9 cellular contexts compared by ENCODE assay signal in the genomic region with DNA sequence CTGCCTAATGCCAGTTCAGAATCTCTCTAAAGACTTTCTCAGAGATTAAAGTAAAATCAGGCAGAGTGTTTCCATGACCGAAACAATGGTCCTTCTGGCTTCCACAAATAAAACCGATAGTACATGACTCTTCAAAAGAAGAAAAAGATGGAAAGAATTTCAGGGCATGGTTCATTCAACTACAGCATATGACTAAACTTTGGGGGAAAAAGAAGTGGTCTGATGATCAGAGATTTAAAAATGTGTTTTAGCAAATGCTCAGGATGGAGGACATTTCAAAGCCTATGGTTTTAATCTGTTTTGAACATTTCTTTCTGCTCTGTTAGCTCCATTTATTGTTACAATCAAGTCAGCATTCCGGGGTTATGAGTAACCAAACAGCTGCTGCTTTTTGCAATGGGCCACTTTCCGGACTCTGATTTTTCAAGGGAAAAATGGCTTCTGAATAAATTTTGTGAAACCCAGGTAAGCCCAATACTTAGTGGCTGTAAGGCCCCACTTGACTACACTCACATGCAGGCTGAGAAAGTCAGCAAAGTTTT.
A peak's percentile ranks its signal among the peaks of the same experiment; 100 is the strongest.
DNase-seq lines count a peak whose midpoint lies in the region; ATAC-seq, FAIRE-seq and TF ChIP-seq lines count a peak whose summit lies in the region.
"Had no signal": no experiment of that assay in that cellular context is flagged by ENCODE, and none has a peak within 500 bp of the region (broad histone marks: within the 10 kb centered on the region; RNA-seq: fewer than 3 reads in every experiment).

No MANE protein-coding gene starts in this region.

- H3K4me1 ChIP-seq in SJSA1 (replicated peaks) (peaks cover 52% of the 10 kb centered on the region), uterus (no peaks in the 10 kb centered on the region)

- peak overlapping the region; percentile 98 for H3K27ac ChIP-seq in SJSA1
- peak overlapping the region; percentile 67 to 70 for H3K27ac ChIP-seq in uterus
- no peak overlapping the region for H3K27ac ChIP-seq in WERI-Rb-1

- TF ChIP-seq CTCF in uterus (IDR thresholded peaks at IDR 0.05), result no peak
- no peak for TF ChIP-seq CTCF in WERI-Rb-1 (IDR thresholded peaks at IDR 0.05; ENCODE audit: low read depth, low read length)

- peak; percentile 68 for FAIRE-seq in endometrium (lab: Jason Lieb, UNC)

- DNase-seq in SJSA1 (ENCODE audit: low read depth in 1 of 2, low spot score in 2 of 2), result peak; percentile 67 to 89
- DNase-seq in lung microvascular endothelial cell (ENCODE audit: low read depth in 2 of 2), result peak; percentile 65 to 82
- DNase-seq in uterus, result no peak
- no peak for DNase-seq in WERI-Rb-1
- DNase-seq in cerebellar nuclear complex (lab: John Stamatoyannopoulos, UW), result no peak
- no peak for DNase-seq in germinal center (ENCODE audit: low spot score)
- DNase-seq: T-helper 9 cell had no signal

- H3K36me3 ChIP-seq in SJSA1 (no peaks in the 10 kb centered on the region), uterus (no peaks in the 10 kb centered on the region), WERI-Rb-1 (no peaks in the 10 kb centered on the region)

- H3K27me3 ChIP-seq in SJSA1 (replicated peaks) (no peaks in the 10 kb centered on the region), uterus (no peaks in the 10 kb centered on the region), WERI-Rb-1 (ENCODE audit: insufficient read depth, low read depth, severe bottlenecking) (no peaks in the 10 kb centered on the region)

- intact Hi-C loops in uterus (cut with DNase I; ENCODE audit: low total_unique reads), result no loop called here

- H3K4me3 ChIP-seq in SJSA1 (no peak overlapping the region), uterus (no peak overlapping the region), WERI-Rb-1 (ENCODE audit: low read depth, low read length) (no peak overlapping the region)

- ATAC-seq in HG03135 (IDR thresholded peaks at IDR 0.05; ENCODE audit: unreplicated experiment), result no peak

- H3K9me3 ChIP-seq in SJSA1 (replicated peaks), result no peaks in the 10 kb centered on the region
- H3K9me3 ChIP-seq in uterus, result no peaks in the 10 kb centered on the region
- no peaks in the 10 kb centered on the region for H3K9me3 ChIP-seq in WERI-Rb-1 (ENCODE audit: severe bottlenecking)

- no peak for TF ChIP-seq POLR2A in uterus (IDR thresholded peaks at IDR 0.05)

Comparison
In these comparisons a context has a peak if more than half of its experiments do, and no peak if none do; other contexts are left out.
1. DNase-seq: peak in SJSA1 (2 of 2) and lung microvascular endothelial cell (2 of 2); none in uterus (0 of 2), WERI-Rb-1 (single experiment), cerebellar nuclear complex (0 of 2) and germinal center (single experiment).